15 cellular contexts compared by ENCODE assay signal in genomic region chr18:76209597-76209996, GRCh38.
DNase-seq lines count a peak whose midpoint lies in the region; TF ChIP-seq lines count a peak whose summit lies in the region.
"Had no signal": no experiment of that assay in that cellular context is flagged by ENCODE, and none has a peak within 500 bp of the region (broad histone marks: within the 10 kb centered on the region; RNA-seq: fewer than 3 reads in every experiment).

No MANE protein-coding gene starts in this region.

- H3K27ac Mint-ChIP-seq in endothelial cell (ENCODE audit: unreplicated experiment) = no peak overlapping the region
- H3K27ac Mint-ChIP-seq: T-helper 1 cell treated with Interleukin-12 subunit alpha and Interleukin-12 subunit beta and Interleukin-4 antibody, amounts not matched to agents 30 μg/mL and 1 μg/mL, for 36 hours had no signal

- intact Hi-C loops in tibial artery (cut with DNase I; ENCODE audit: low total_unique reads) = no loop called here
- intact Hi-C loops in testis (cut with DNase I; ENCODE audit: low total_unique reads) = no loop called here

- H3K27ac ChIP-seq in tibial artery (no peak overlapping the region), testis (no peak overlapping the region)
- H3K27ac ChIP-seq: A549, HL-60, spleen, transverse colon had no signal

- H3K4me3 ChIP-seq in astrocyte of the spinal cord (ENCODE audit: low read depth, low read length) = no peak overlapping the region
- H3K4me3 ChIP-seq in skeletal muscle cell (ENCODE audit: low read depth, low read length) = no peak overlapping the region
- no peak overlapping the region for H3K4me3 ChIP-seq in tibial artery
- H3K4me3 ChIP-seq in testis = no peak overlapping the region
- H3K4me3 ChIP-seq: A549 had no signal

- H3K36me3 Mint-ChIP-seq in endothelial cell (ENCODE audit: low read depth, unreplicated experiment) = no peaks in the 10 kb centered on the region

- TF ChIP-seq POLR2A in testis (IDR thresholded peaks at IDR 0.05) = no peak

- H3K9me3 ChIP-seq in tibial artery (no peaks in the 10 kb centered on the region), testis (no peaks in the 10 kb centered on the region)
- H3K9me3 ChIP-seq: A549, spleen, transverse colon had no signal

- H3K4me1 ChIP-seq in tibial artery = no peaks in the 10 kb centered on the region
- no peaks in the 10 kb centered on the region for H3K4me1 ChIP-seq in testis
- H3K4me1 ChIP-seq: A549, spleen, transverse colon had no signal

- H3K36me3 ChIP-seq in tibial artery (no peaks in the 10 kb centered on the region), testis (ENCODE audit: low read depth, missing control alignments) (no peaks in the 10 kb centered on the region)
- H3K36me3 ChIP-seq: spleen, transverse colon had no signal

- WGBS in testis, 2 donors = 75 to 86% methylated on average over 7 of the region's 7 CpGs

- H3K27me3 Mint-ChIP-seq in endothelial cell (ENCODE audit: unreplicated experiment) = peaks cover 5% of the 10 kb centered on the region

- H3K4me1 Mint-ChIP-seq in endothelial cell (ENCODE audit: unreplicated experiment) = peaks cover 5% of the 10 kb centered on the region

- H3K27me3 ChIP-seq in tibial artery (peaks cover 0 to 16% of the 10 kb centered on the region in 2 donors), testis (no peaks in the 10 kb centered on the region)
- H3K27me3 ChIP-seq: transverse colon had no signal

- peak; percentile 35 for DNase-seq in NCI-H748 (lab: John Stamatoyannopoulos, UW; ENCODE audit: unreplicated experiment)
- DNase-seq in NCI-H748 treated with DMSO at 0.1 percent for 48 hours (lab: John Stamatoyannopoulos, UW) = no peak
- DNase-seq in HT1080 (ENCODE audit: low read depth) = peak; percentile 86
- peak; percentile 66 for DNase-seq in astrocyte of the spinal cord (ENCODE audit: low read depth, low spot score)
- peak; percentile 21 for DNase-seq in skeletal muscle cell (ENCODE audit: low read depth)
- no peak for DNase-seq in tibial artery
- no peak for DNase-seq in endothelial cell (ENCODE audit: low spot score)
- DNase-seq in testis = no peak
- DNase-seq: NCI-H2171 treated with DMSO at 0.1 percent for 48 hours, OCI-M1, spleen, transverse colon had no signal

- no peaks in the 10 kb centered on the region for H3K9me3 Mint-ChIP-seq in endothelial cell (ENCODE audit: unreplicated experiment)
- H3K9me3 Mint-ChIP-seq: T-helper 1 cell treated with Interleukin-12 subunit alpha and Interleukin-12 subunit beta and Interleukin-4 antibody, amounts not matched to agents 30 μg/mL and 1 μg/mL, for 36 hours had no signal

- TF ChIP-seq CTCF in astrocyte of the spinal cord (IDR thresholded peaks at IDR 0.05; ENCODE audit: low read depth, low read length) (no peak), tibial artery (IDR thresholded peaks at IDR 0.05) (no peak), endothelial cell (IDR thresholded peaks at IDR 0.05; ENCODE audit: unreplicated experiment) (no peak), testis (IDR thresholded peaks at IDR 0.05) (no peak)

- no peak overlapping the region for H3K4me3 Mint-ChIP-seq in endothelial cell (ENCODE audit: unreplicated experiment)
- H3K4me3 Mint-ChIP-seq: T-helper 1 cell treated with Interleukin-12 subunit alpha and Interleukin-12 subunit beta and Interleukin-4 antibody, amounts not matched to agents 30 μg/mL and 1 μg/mL, for 36 hours had no signal

- in situ Hi-C loops in astrocyte of the spinal cord (cut with HindIII; ENCODE audit: low sequenced_read_pairs) = no loop called here

Comparison
In these comparisons a context has a peak if more than half of its experiments do, and no peak if none do; other contexts are left out.
1. DNase-seq: peak in NCI-H748 (single experiment), HT1080 (single experiment), astrocyte of the spinal cord (single experiment) and skeletal muscle cell (single experiment); none in NCI-H748 treated with DMSO at 0.1 percent for 48 hours (single experiment), tibial artery (0 of 2), endothelial cell (single experiment) and testis (single experiment).